Comparison of ENCODE assay signal across 3 cellular contexts in the genomic region with DNA sequence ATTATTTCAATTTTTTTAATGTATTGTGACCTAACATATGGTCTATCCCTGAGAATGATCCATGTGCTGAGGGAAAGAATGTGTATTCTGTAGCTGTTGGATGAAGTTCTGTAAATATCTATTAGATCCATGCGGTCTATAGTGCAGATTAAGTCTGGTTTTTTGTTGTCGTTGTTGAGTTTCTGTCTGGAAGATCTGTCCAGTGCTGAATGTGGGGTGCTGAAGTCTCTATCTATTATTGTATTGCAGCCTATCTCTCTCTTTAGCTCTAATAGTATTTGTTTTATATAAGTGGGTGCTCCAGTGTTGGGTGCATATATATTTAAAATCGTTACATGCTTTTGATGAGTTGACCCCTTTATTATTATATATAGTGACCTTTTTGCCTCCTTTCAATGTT.
"Had no signal": no experiment of that assay in that cellular context is flagged by ENCODE, and none has a peak within 500 bp of the region (broad histone marks: within the 10 kb centered on the region; RNA-seq: fewer than 3 reads in every experiment).

No MANE protein-coding gene starts in this region.

- H3K4me3 ChIP-seq: GM12878 had no signal

- DNase-seq: GDM1, GF-D8 had no signal
